8 cellular contexts compared by ENCODE assay signal in genomic region chr17:81346908-81347349, GRCh38. TPM values are rescaled to one million over a fixed set of nuclear protein-coding genes. Genes with fewer than 3 reads are reported as not detected.
DNase-seq lines count a peak whose midpoint lies in the region; ATAC-seq and TF ChIP-seq lines count a peak whose summit lies in the region.

No MANE protein-coding gene starts in this region.

- H3K36me3 ChIP-seq in cardiac muscle cell = no peaks in the 10 kb centered on the region

- peak overlapping the region; percentile 90 for H3K27ac ChIP-seq in cardiac muscle cell

- H3K36me3 Mint-ChIP-seq in endothelial cell (ENCODE audit: low read depth, unreplicated experiment) = peaks cover 23% of the 10 kb centered on the region
- peaks cover 0 to 7% (median 3%) of the 10 kb centered on the region in 3 donors for H3K36me3 Mint-ChIP-seq in naive thymus-derived CD8-positive, alpha-beta T cell
- H3K36me3 Mint-ChIP-seq in stimulated activated naive B cell treated with anti-CD40 and anti-IgM and Interleukin-4, amounts not matched to agents 10 μg/mL and 1 μg/mL and 100 μg/mL, for 72 hours = peaks cover 0 to 4% of the 10 kb centered on the region in 2 donors

- peak overlapping the region; percentile 72 for H3K4me3 ChIP-seq in cardiac muscle cell

- peak overlapping the region; percentile 78 for H3K4me3 Mint-ChIP-seq in endothelial cell (ENCODE audit: unreplicated experiment)
- peak overlapping the region in 6 of 10 donors; percentile 13 to 73 (median 33) for H3K4me3 Mint-ChIP-seq in naive thymus-derived CD8-positive, alpha-beta T cell
- peak overlapping the region in 1 of 2 donors; percentile 84 for H3K4me3 Mint-ChIP-seq in stimulated activated naive B cell treated with anti-CD40 and anti-IgM and Interleukin-4, amounts not matched to agents 10 μg/mL and 1 μg/mL and 100 μg/mL, for 72 hours

- intact Hi-C loops in left ventricle myocardium superior (cut with micrococcal nuclease) = no loop called here

- peaks cover 4% of the 10 kb centered on the region for H3K9me3 Mint-ChIP-seq in endothelial cell (ENCODE audit: unreplicated experiment)
- H3K9me3 Mint-ChIP-seq in naive thymus-derived CD8-positive, alpha-beta T cell = no peaks in the 10 kb centered on the region
- peaks cover 0 to 2% of the 10 kb centered on the region in 2 donors for H3K9me3 Mint-ChIP-seq in stimulated activated naive B cell treated with anti-CD40 and anti-IgM and Interleukin-4, amounts not matched to agents 10 μg/mL and 1 μg/mL and 100 μg/mL, for 72 hours

- no peaks in the 10 kb centered on the region for H3K27me3 ChIP-seq in cardiac muscle cell

- no peak overlapping the region for H3K27ac Mint-ChIP-seq in endothelial cell (ENCODE audit: unreplicated experiment)
- no peak overlapping the region for H3K27ac Mint-ChIP-seq in naive thymus-derived CD8-positive, alpha-beta T cell
- H3K27ac Mint-ChIP-seq in stimulated activated naive B cell treated with anti-CD40 and anti-IgM and Interleukin-4, amounts not matched to agents 10 μg/mL and 1 μg/mL and 100 μg/mL, for 72 hours = no peak overlapping the region

- TF ChIP-seq CTCF in cardiac muscle cell (IDR thresholded peaks at IDR 0.05; ENCODE audit: low read depth, low read length) (no peak), endothelial cell (IDR thresholded peaks at IDR 0.05; ENCODE audit: unreplicated experiment) (no peak)

- POLR2A ChIA-PET in naive thymus-derived CD8-positive, alpha-beta T cell (lab: Charles Lee) = no interaction called here

- no peak for ATAC-seq in left ventricle myocardium superior
- ATAC-seq in naive thymus-derived CD8-positive, alpha-beta T cell = no peak
- no peak for ATAC-seq in stimulated activated naive CD8-positive, alpha-beta T cell treated with anti-CD3 and anti-CD28 coated beads, Interleukin-15, Interleukin-2, amounts not matched to agents 100 U/mL and 50 U/mL, for 24 hours
- ATAC-seq in stimulated activated naive B cell treated with anti-CD40 and anti-IgM and Interleukin-4, amounts not matched to agents 10 μg/mL and 1 μg/mL and 100 μg/mL, for 72 hours (replicated peaks) = no peak

- peaks cover 10% of the 10 kb centered on the region for H3K4me1 Mint-ChIP-seq in endothelial cell (ENCODE audit: unreplicated experiment)
- H3K4me1 Mint-ChIP-seq in naive thymus-derived CD8-positive, alpha-beta T cell = peaks cover 8 to 32% (median 24%) of the 10 kb centered on the region in 4 donors
- H3K4me1 Mint-ChIP-seq in stimulated activated naive B cell treated with anti-CD40 and anti-IgM and Interleukin-4, amounts not matched to agents 10 μg/mL and 1 μg/mL and 100 μg/mL, for 72 hours = peaks cover 7 to 32% of the 10 kb centered on the region in 2 donors

- peaks cover 31% of the 10 kb centered on the region for H3K27me3 Mint-ChIP-seq in endothelial cell (ENCODE audit: unreplicated experiment)
- peaks cover 18 to 57% (median 22%) of the 10 kb centered on the region in 5 donors for H3K27me3 Mint-ChIP-seq in naive thymus-derived CD8-positive, alpha-beta T cell
- peaks cover 42 to 43% of the 10 kb centered on the region in 2 donors for H3K27me3 Mint-ChIP-seq in stimulated activated naive B cell treated with anti-CD40 and anti-IgM and Interleukin-4, amounts not matched to agents 10 μg/mL and 1 μg/mL and 100 μg/mL, for 72 hours

- no peak for DNase-seq in cardiac muscle cell (ENCODE audit: low read depth in 1 of 2, low spot score in 1 of 2)
- DNase-seq in left ventricle myocardium superior = no peak
- no peak for DNase-seq in endothelial cell (ENCODE audit: low spot score)
- DNase-seq in naive thymus-derived CD8-positive, alpha-beta T cell = no peak
- DNase-seq in stimulated activated naive CD8-positive, alpha-beta T cell treated with anti-CD3 and anti-CD28 coated beads, Interleukin-15, Interleukin-2, amounts not matched to agents 100 U/mL and 50 U/mL, for 24 hours = no peak
- no peak for DNase-seq in stimulated activated naive B cell treated with anti-CD40 and anti-IgM and Interleukin-4, amounts not matched to agents 10 μg/mL and 1 μg/mL and 100 μg/mL, for 72 hours
- no peak for DNase-seq in putamen (ENCODE audit: low spot score)
- DNase-seq in DMS 273 treated with DMSO at 0.1 percent for 48 hours (lab: John Stamatoyannopoulos, UW) = no peak

- peaks cover 15% of the 10 kb centered on the region for H3K4me1 ChIP-seq in cardiac muscle cell (ENCODE audit: low read depth)

- no peaks in the 10 kb centered on the region for H3K9me3 ChIP-seq in cardiac muscle cell (ENCODE audit: low read depth)

RNA-seq across cellular contexts. Expression of gene BAHCC1, which starts 48.3 kb away (rescaled TPM):
- 27.1 and 47.3 TPM in 2 replicates for total RNA-seq in cardiac muscle cell
- polyA plus RNA-seq in cardiac muscle cell = 20.0 and 20.3 TPM in 2 replicates
- total RNA-seq in left ventricle myocardium superior = 8.6 TPM
- 10.7 TPM for total RNA-seq in endothelial cell (ENCODE audit: unreplicated experiment)
- not detected for total RNA-seq in naive thymus-derived CD8-positive, alpha-beta T cell
- polyA plus RNA-seq in naive thymus-derived CD8-positive, alpha-beta T cell = not detected

RNA-seq across cellular contexts. Expression of gene SLC38A10, which starts 51.8 kb away (rescaled TPM):
- total RNA-seq in cardiac muscle cell (104 and 131 TPM in 2 replicates), left ventricle myocardium superior (46.6 TPM), endothelial cell (ENCODE audit: unreplicated experiment) (57.2 TPM)
- 68.1 and 94.4 TPM in 2 replicates for polyA plus RNA-seq in cardiac muscle cell
- 10 to 100 TPM; 59.3 to 60.9 TPM for total RNA-seq in naive thymus-derived CD8-positive, alpha-beta T cell
- 10 to 100 TPM; 32.6 to 53.8 (median 39.7) TPM for polyA plus RNA-seq in naive thymus-derived CD8-positive, alpha-beta T cell
